In the genomic region with DNA sequence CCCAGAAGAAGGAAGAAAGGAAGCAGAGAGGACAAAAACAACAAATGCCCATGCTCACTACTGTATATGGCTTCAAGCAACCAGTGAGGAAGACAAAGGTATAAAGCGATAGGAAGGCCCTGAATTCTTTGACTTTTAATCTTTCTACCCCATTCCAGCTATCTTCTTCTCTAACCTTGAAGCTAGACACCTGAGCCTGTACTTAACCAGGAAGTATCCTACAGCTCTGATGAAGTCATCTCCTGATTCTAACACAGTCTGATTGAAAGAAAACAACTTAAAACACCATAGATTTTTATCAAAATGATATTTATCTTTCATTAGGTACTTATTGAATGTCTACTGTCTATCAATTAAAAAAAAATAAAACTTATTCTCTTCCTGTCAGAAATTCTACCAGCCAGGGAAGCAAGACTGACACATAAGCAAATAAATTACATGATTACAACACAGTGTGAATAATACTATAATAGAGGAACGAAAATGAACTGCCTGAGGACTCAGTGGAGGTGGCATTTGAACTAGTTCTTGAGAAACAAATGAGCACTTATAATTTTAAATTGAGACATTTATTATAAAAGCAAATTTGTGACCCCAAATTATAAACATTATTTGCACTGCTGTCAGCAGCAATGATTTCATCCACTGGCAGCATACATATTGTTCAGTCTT, we compare ENCODE assay signal across 1 cellular context.
TF ChIP-seq lines count a peak whose summit lies in the region.

No MANE protein-coding gene starts in this region.

TF ChIP-seq in GM23338, 12 proteins besides CTCF, POLR2A, EP300 and RAD21:
- no peak for TF ChIP-seq ZNF462 (CRISPR knock-in tag; IDR thresholded peaks at IDR 0.05)
- TF ChIP-seq ZNF114 (CRISPR knock-in tag; IDR thresholded peaks at IDR 0.05) = no peak
- no peak for TF ChIP-seq REST (IDR thresholded peaks at IDR 0.05; ENCODE audit: unreplicated experiment)
- no peak for TF ChIP-seq POLR2AphosphoS5 (IDR thresholded peaks at IDR 0.05; ENCODE audit: low read depth)
- no peak for TF ChIP-seq CREB1 (CRISPR knock-in tag; IDR thresholded peaks at IDR 0.05; ENCODE audit: low read depth)
- no peak for TF ChIP-seq EZH2phosphoT487 (IDR thresholded peaks at IDR 0.05; ENCODE audit: unreplicated experiment)
